Comparison of ENCODE assay signal across 1 cellular context in the genomic region with DNA sequence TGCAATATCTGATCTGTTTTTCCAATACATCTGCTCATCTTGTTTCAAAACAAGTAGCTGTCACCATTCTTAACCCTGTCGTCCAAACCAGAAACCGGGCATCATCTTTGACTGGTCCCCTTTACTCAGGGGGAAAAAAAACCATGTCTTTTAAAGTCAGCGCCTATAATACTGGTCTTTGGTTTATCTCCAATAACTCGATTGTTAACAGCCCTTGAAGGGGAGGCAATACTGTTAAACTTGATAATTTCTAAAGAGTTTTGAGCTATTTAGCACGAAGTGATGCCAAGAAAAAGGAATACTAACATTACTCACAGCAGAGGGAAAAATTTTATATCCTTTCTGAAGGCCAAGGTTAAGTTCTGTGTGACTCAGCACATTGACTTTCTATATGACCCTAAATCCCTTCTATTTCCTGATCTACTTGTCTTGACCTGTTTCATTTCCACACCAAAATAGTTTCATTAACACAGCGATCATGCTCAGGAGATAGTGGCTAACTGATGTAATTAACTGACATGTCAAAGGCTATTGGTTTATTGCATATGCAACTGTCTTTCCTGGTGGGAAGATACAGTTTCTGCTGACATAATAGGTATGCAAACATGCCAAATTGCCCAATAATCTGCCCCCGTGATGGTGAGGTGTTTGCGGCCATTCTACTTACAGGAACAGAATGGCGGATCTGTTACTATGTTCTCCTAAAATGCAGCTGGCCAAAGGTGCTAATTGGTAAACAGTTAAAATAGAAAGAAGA.
A peak's percentile ranks its signal among the peaks of the same experiment; 100 is the strongest.
TF ChIP-seq lines count a peak whose summit lies in the region.

No MANE protein-coding gene starts in this region.

TF ChIP-seq in K562, 482 proteins besides CTCF, POLR2A, EP300 and RAD21 (continued from another document):
- TF ChIP-seq, protein P1, sequence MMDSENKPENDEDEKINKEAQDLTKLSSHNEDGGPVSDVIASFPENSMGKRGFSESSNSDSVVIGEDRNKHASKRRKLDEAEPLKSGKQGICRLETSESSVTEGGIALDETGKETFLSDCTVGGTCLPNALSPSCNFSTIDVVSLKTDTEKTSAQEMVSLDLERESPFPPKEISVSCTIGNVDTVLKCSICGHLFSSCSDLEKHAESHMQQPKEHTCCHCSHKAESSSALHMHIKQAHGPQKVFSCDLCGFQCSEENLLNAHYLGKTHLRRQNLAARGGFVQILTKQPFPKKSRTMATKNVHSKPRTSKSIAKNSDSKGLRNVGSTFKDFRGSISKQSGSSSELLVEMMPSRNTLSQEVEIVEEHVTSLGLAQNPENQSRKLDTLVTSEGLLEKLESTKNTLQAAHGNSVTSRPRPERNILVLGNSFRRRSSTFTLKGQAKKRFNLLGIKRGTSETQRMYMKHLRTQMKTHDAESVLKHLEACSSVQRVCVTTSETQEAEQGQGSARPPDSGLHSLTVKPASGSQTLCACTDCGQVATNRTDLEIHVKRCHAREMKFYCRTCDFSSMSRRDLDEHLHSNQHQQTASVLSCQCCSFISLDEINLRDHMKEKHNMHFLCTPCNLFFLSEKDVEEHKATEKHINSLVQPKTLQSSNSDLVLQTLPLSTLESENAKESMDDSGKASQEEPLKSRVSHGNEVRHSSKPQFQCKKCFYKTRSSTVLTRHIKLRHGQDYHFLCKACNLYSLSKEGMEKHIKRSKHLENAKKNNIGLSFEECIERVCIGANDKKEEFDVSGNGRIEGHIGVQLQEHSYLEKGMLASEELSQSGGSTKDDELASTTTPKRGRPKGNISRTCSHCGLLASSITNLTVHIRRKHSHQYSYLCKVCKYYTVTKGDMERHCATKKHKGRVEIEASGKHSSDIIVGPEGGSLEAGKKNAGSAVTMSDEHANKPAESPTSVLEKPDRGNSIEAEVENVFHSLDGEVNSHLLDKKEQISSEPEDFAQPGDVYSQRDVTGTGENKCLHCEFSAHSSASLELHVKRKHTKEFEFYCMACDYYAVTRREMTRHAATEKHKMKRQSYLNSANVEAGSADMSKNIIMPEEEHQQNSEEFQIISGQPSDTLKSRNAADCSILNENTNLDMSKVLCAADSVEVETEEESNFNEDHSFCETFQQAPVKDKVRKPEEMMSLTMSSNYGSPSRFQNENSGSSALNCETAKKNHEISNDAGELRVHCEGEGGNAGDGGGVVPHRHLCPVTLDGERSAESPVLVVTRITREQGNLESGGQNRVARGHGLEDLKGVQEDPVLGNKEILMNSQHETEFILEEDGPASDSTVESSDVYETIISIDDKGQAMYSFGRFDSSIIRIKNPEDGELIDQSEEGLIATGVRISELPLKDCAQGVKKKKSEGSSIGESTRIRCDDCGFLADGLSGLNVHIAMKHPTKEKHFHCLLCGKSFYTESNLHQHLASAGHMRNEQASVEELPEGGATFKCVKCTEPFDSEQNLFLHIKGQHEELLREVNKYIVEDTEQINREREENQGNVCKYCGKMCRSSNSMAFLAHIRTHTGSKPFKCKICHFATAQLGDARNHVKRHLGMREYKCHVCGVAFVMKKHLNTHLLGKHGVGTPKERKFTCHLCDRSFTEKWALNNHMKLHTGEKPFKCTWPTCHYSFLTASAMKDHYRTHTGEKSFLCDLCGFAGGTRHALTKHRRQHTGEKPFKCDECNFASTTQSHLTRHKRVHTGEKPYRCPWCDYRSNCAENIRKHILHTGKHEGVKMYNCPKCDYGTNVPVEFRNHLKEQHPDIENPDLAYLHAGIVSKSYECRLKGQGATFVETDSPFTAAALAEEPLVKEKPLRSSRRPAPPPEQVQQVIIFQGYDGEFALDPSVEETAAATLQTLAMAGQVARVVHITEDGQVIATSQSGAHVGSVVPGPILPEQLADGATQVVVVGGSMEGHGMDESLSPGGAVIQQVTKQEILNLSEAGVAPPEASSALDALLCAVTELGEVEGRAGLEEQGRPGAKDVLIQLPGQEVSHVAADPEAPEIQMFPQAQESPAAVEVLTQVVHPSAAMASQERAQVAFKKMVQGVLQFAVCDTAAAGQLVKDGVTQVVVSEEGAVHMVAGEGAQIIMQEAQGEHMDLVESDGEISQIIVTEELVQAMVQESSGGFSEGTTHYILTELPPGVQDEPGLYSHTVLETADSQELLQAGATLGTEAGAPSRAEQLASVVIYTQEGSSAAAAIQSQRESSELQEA (IDR thresholded peaks at IDR 0.05; ENCODE audit: low read depth): no peak
- TF ChIP-seq ZNF395 (CRISPR knock-in tag; IDR thresholded peaks at IDR 0.05) (0 out of 2 replicates have a peak, but pooled peaks have one; percentile 29), NFRKB (IDR thresholded peaks at IDR 0.05; ENCODE audit: low read depth) (no peak; the same call in 1 of the 2 replicates), HDAC6 (IDR thresholded peaks at IDR 0.05; ENCODE audit: low read depth, low read length) (no peak), ZNF197 (CRISPR knock-in tag; IDR thresholded peaks at IDR 0.05; ENCODE audit: low read depth) (peak; percentile 72; the same call in 1 of the 2 replicates), ZNF589 (CRISPR knock-in tag; IDR thresholded peaks at IDR 0.05; ENCODE audit: low read depth) (peak; percentile 73), ELF1 (tag; IDR thresholded peaks at IDR 0.05) (peak; percentile 59; the same call in 1 of the 2 replicates), FOXM1 (IDR thresholded peaks at IDR 0.05; ENCODE audit: low read depth) (no peak), FOXM1 (CRISPR knock-in tag; IDR thresholded peaks at IDR 0.05; ENCODE audit: low read depth) (no peak), ZNF175 (CRISPR knock-in tag; IDR thresholded peaks at IDR 0.05; ENCODE audit: low read depth) (0 out of 2 replicates have a peak, but pooled peaks have one; percentile 34), FOSL1 (tag; conservative IDR thresholded peaks at IDR 0.05) (peak; percentile 67; the same call in 1 of the 2 replicates), FIP1L1 (IDR thresholded peaks at IDR 0.05; ENCODE audit: low read depth, low read length, poor library complexity, severe bottlenecking) (no peak), GTF2F1 (IDR thresholded peaks at IDR 0.05; ENCODE audit: low read depth, low read length) (no peak), SMARCA4 (IDR thresholded peaks at IDR 0.05) (peak; percentile 77), NUFIP1 (IDR thresholded peaks at IDR 0.05; ENCODE audit: partially characterized antibody) (no peak), PML (IDR thresholded peaks at IDR 0.05; ENCODE audit: low read length) (no peak), TEAD4 (IDR thresholded peaks at IDR 0.05; ENCODE audit: low read length) (peak; percentile 44; the same call in 1 of the 2 replicates), TEAD4 (CRISPR knock-in tag; IDR thresholded peaks at IDR 0.05; ENCODE audit: borderline replicate concordance) (no peak), SREBF1 (IDR thresholded peaks at IDR 0.05; ENCODE audit: borderline replicate concordance, low read depth, low read length) (0 out of 2 replicates have a peak, but pooled peaks have one; percentile 33), E4F1 (CRISPR knock-in tag; IDR thresholded peaks at IDR 0.05; ENCODE audit: borderline replicate concordance) (no peak), ID3 (CRISPR knock-in tag; IDR thresholded peaks at IDR 0.05) (no peak), ID3 (tag; IDR thresholded peaks at IDR 0.05) (peak; percentile 59; the same call in 1 of the 2 replicates), ARID3A (IDR thresholded peaks at IDR 0.05; ENCODE audit: borderline replicate concordance, low read depth, low read length) (peak; percentile 57; the same call in 1 of the 2 replicates), MAFG (tag; conservative IDR thresholded peaks at IDR 0.05) (peak; percentile 96)
